In the genomic region with DNA sequence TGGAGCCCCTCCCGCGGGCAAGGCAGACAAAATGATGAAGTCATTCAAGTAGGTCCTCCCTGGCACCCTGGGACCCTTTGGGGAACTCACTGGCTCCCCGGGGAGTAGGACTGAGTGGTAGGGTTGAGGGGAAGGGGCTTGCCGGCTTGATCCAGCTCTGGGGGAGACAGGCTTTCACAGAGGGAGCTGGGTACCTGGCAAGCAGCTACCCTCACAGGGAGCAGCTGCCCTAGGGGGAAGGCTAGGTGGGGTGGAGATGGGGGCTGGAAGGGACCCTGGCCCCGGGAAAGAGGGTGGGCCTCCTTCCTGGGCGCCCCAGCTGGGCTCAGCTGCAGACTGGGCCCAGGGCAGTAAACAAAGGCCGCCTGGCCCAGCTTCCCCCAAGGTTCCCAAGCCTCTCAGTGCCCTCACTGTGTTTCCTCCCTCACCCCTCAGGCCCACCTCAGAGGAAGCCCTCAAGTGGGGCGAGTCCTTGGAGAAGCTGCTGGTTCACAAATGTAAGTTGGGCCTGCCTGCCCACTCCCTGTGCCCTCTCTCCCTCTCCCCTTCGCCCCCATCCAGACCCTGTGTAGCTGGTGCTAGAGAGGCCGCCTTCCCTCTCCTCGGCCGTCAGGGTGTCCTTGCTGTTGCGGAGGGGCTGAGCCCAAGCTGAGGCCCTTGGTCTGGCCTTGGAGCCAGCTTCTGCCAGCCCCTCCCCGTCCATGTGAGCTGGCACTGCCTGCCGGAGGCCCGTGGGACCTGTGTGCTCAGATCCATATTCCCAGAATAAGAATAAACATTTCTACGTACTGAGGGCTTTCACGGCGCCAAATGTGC, we compare ENCODE assay signal across 10 cellular contexts.
A peak's percentile ranks its signal among the peaks of the same experiment; 100 is the strongest.
DNase-seq lines count a peak whose midpoint lies in the region; ATAC-seq and TF ChIP-seq lines count a peak whose summit lies in the region.
"Had no signal": no experiment of that assay in that cellular context is flagged by ENCODE, and none has a peak within 500 bp of the region (broad histone marks: within the 10 kb centered on the region; RNA-seq: fewer than 3 reads in every experiment).

No MANE protein-coding gene starts in this region.

- H3K36me3 ChIP-seq in A673 (ENCODE audit: insufficient read depth, low read length, poor library complexity, severe bottlenecking) (no peaks in the 10 kb centered on the region), neural progenitor cell (no peaks in the 10 kb centered on the region)

- CTCF ChIA-PET in A673 (lab: Charles Lee): interaction anchor here (1.1 to 6.7 kb wide), 2 partner anchors 61 to 193 kb away, joined by 6 to 203 read pairs; partner anchors contain the start of gene ALAD

- BruUV-seq in A673 (replicated peaks; lab: Mats Ljungman, UMichigan): no TSS peak

- peaks cover 70% of the 10 kb centered on the region for H3K4me1 Mint-ChIP-seq in neural progenitor cell

- peaks cover 6% of the 10 kb centered on the region for H3F3A ChIP-seq in neural progenitor cell (ENCODE audit: low read depth)

- peaks cover 13% of the 10 kb centered on the region for H3K36me3 Mint-ChIP-seq in neural progenitor cell

- intact Hi-C loops in A673 (cut with micrococcal nuclease; ENCODE audit: unreplicated experiment): loop anchor here (5.0 to 10.0 kb wide), 2 partner anchors 192 to 320 kb away; partner anchors contain the start of genes ALAD, CDC26 and PRPF4
- intact Hi-C loops in posterior vena cava (cut with DNase I): loop anchor here (5.0 to 10.0 kb wide), 2 partner anchors 320 to 883 kb away; partner anchors contain the start of genes CDC26 (in 1 of the 2) and PRPF4 (in 1 of the 2)

- no peak for TF ChIP-seq CTCF in A673 (conservative IDR thresholded peaks at IDR 0.05; ENCODE audit: low read depth, low read length)
- no peak for TF ChIP-seq CTCF in VCaP (conservative IDR thresholded peaks at IDR 0.05)
- TF ChIP-seq CTCF in neural progenitor cell (IDR thresholded peaks at IDR 0.05): no peak

- H3K79me2 ChIP-seq in neural progenitor cell (ENCODE audit: low read depth): peaks cover 19% of the 10 kb centered on the region

- no peaks in the 10 kb centered on the region for H3K9me3 Mint-ChIP-seq in neural progenitor cell

- H3K4me3 Mint-ChIP-seq in neural progenitor cell: peak overlapping the region; percentile 90

- no peak overlapping the region for H2AFZ ChIP-seq in neural progenitor cell (replicated peaks)

- peak overlapping the region; percentile 92 for H3K4me2 ChIP-seq in neural progenitor cell

- ATAC-seq in HG02840 (IDR thresholded peaks at IDR 0.05; ENCODE audit: low FRiP score, unreplicated experiment): no peak

- peak overlapping the region; percentile 77 for H3K9ac ChIP-seq in neural progenitor cell

- H3K27me3 ChIP-seq in A673 (replicated peaks; ENCODE audit: insufficient read depth, low read depth, low read length, poor library complexity) (no peaks in the 10 kb centered on the region), neural progenitor cell (no peaks in the 10 kb centered on the region)

- H3K27ac Mint-ChIP-seq in neural progenitor cell: peak overlapping the region; percentile 98

- no peaks in the 10 kb centered on the region for H4K20me1 ChIP-seq in neural progenitor cell (ENCODE audit: low read depth)

- POLR2A ChIA-PET in A673 (lab: Charles Lee; ENCODE audit: low non-redundant PET): interaction anchor here (0.6 kb wide), 1 partner anchor 945 kb away, joined by 3 read pairs; no protein-coding TSS in a partner anchor

- DNase-seq in A673 (ENCODE audit: low spot score) (no peak), glomerular visceral epithelial cell (ENCODE audit: extremely low spot score) (peak; percentile 51), neural progenitor cell (ENCODE audit: low spot score) (no peak), posterior vena cava (ENCODE audit: low spot score) (no peak)
- no peak for DNase-seq in stimulated activated CD4-positive, alpha-beta T cell treated with anti-CD3 and anti-CD28 coated beads, Interleukin-12 subunit alpha, Interleukin-12 subunit beta, amount 100 ng/mL, for 4 hours
- DNase-seq in activated naive CD4-positive, alpha-beta T cell (lab: John Stamatoyannopoulos, UW): no peak
- DNase-seq: activated CD4-positive, alpha-beta T cell treated with anti-CD3 and anti-CD28 coated beads, Interleukin-2, amount 50 U/mL, for 48 hours had no signal

- H3K27ac ChIP-seq in A673 (ENCODE audit: low read depth, low read length, poor library complexity, severe bottlenecking): peak overlapping the region; percentile 70
- peak overlapping the region; percentile 75 for H3K27ac ChIP-seq in VCaP
- peak overlapping the region; percentile 20 for H3K27ac ChIP-seq in neural progenitor cell
- H3K27ac ChIP-seq: C4-2B had no signal

- H3K27me3 Mint-ChIP-seq in neural progenitor cell (ENCODE audit: insufficient read depth, low read depth): peaks cover 5% of the 10 kb centered on the region

- H3K4me3 ChIP-seq in A673 (ENCODE audit: low read depth, low read length, poor library complexity, severe bottlenecking) (peak overlapping the region; percentile 45), neural progenitor cell (peak overlapping the region; percentile 64)

- H3K9me3 ChIP-seq in A673 (ENCODE audit: low read depth, low read length, poor library complexity, severe bottlenecking): no peaks in the 10 kb centered on the region
- H3K9me3 ChIP-seq in neural progenitor cell (ENCODE audit: low read depth): no peaks in the 10 kb centered on the region

- peaks cover 16% of the 10 kb centered on the region for H3K4me1 ChIP-seq in A673 (ENCODE audit: insufficient read depth, low read length, poor library complexity, severe bottlenecking)
- H3K4me1 ChIP-seq in neural progenitor cell: peaks cover 35% of the 10 kb centered on the region

Comparison
In these comparisons a context has a peak if more than half of its experiments do, and no peak if none do; other contexts are left out.
1. H3K27ac ChIP-seq: peak in every context shown above with its lines; median percentile 75 in VCaP; 70 in A673; 20 in neural progenitor cell.